29 cellular contexts compared by ENCODE assay signal in the genomic region with DNA sequence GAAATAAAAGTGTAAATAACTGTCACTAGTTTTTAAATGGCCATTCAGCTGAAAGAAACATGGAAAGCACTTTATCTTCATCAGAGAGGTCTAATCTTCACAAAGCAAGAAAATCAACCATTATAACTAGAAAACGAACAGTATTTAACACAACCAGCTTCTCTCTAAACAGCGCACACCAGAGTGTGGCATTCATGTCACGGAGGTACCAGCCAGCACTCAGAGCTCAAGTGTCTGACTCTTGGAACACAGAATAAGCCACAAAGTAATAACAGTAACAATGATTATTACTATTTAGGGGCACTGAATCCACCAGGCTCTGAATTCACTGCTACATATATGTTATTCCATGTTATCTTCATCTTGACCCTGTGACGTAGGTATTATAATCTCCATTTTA.
A peak's percentile ranks its signal among the peaks of the same experiment; 100 is the strongest.
DNase-seq lines count a peak whose midpoint lies in the region; ATAC-seq and TF ChIP-seq lines count a peak whose summit lies in the region.
"Had no signal": no experiment of that assay in that cellular context is flagged by ENCODE, and none has a peak within 500 bp of the region (broad histone marks: within the 10 kb centered on the region; RNA-seq: fewer than 3 reads in every experiment).

No MANE protein-coding gene starts in this region.

- no peaks in the 10 kb centered on the region; a peak in 1 of 4 replicates for H3K79me1 ChIP-seq in IMR-90 (ENCODE audit: low read depth in 1 of 2, low read length in 2 of 2)

- H4K20me1 ChIP-seq in IMR-90 (ENCODE audit: insufficient read depth, low read length): no peaks in the 10 kb centered on the region

- peaks cover 8% of the 10 kb centered on the region for H3K9me1 ChIP-seq in IMR-90 (ENCODE audit: insufficient read depth, low read length)

- no peak overlapping the region for H3K56ac ChIP-seq in IMR-90 (ENCODE audit: extremely low read depth, insufficient read depth, low read length)

- H3K27me3 ChIP-seq in IMR-90 (ENCODE audit: control insufficient read depth, insufficient read depth, low read length): no peaks in the 10 kb centered on the region
- no peaks in the 10 kb centered on the region for H3K27me3 ChIP-seq in heart right ventricle
- no peaks in the 10 kb centered on the region for H3K27me3 ChIP-seq in lung (ENCODE audit: control insufficient read depth, insufficient read depth)
- no peaks in the 10 kb centered on the region for H3K27me3 ChIP-seq in sigmoid colon
- H3K27me3 ChIP-seq in WERI-Rb-1 (ENCODE audit: insufficient read depth, low read depth, severe bottlenecking): no peaks in the 10 kb centered on the region
- H3K27me3 ChIP-seq: adrenal gland, gastrocnemius medialis had no signal

- no peak overlapping the region for H4K5ac ChIP-seq in IMR-90 (ENCODE audit: low read depth, low read length)

- H3K4ac ChIP-seq in IMR-90 (ENCODE audit: low read depth, low read length): no peak overlapping the region

- no peak overlapping the region for H3K9ac ChIP-seq in IMR-90 (ENCODE audit: low read depth, low read length)
- H3K9ac ChIP-seq: KMS-11 had no signal

- intact Hi-C loops in IMR-90 (cut with micrococcal nuclease): no loop called here
- intact Hi-C loops in heart right ventricle (cut with DNase I): loop anchor here in 3 of 10 donors (5.0 to 10.0 kb wide), 2 partner anchors 42 to 80 kb away; no protein-coding TSS in a partner anchor
- intact Hi-C loops in sigmoid colon (cut with DNase I): no loop called here

- H4K91ac ChIP-seq in IMR-90 (ENCODE audit: insufficient read depth, low read depth, low read length): 0 out of 2 replicates have a peak overlapping the region, but pooled peaks have one; percentile 26

- no peaks in the 10 kb centered on the region for H3K9me3 ChIP-seq in IMR-90 (ENCODE audit: control insufficient read depth, insufficient read depth, low read length)
- H3K9me3 ChIP-seq in heart right ventricle: no peaks in the 10 kb centered on the region
- H3K9me3 ChIP-seq in lung (ENCODE audit: control insufficient read depth in 2 of 2, insufficient read depth in 1 of 2, low read length in 1 of 2): no peaks in the 10 kb centered on the region
- H3K9me3 ChIP-seq in sigmoid colon: no peaks in the 10 kb centered on the region
- H3K9me3 ChIP-seq in WERI-Rb-1 (ENCODE audit: severe bottlenecking): no peaks in the 10 kb centered on the region
- H3K9me3 ChIP-seq: adrenal gland, gastrocnemius medialis, prostate gland had no signal

- no peak for TF ChIP-seq RAD21 in IMR-90 (IDR thresholded peaks at IDR 0.05; ENCODE audit: low read length)

- TF ChIP-seq EP300 in sigmoid colon (IDR thresholded peaks at IDR 0.05): no peak

- no peak overlapping the region for H3K23ac ChIP-seq in IMR-90 (ENCODE audit: low read depth, low read length)

- ATAC-seq in IMR-90 (ENCODE audit: low read depth) (no peak), heart right ventricle (peak in 1 of 8 donors; percentile 30), lung (ENCODE audit: insufficient read depth, low FRiP score) (no peak), HG03520 (IDR thresholded peaks at IDR 0.05; ENCODE audit: unreplicated experiment) (no peak)
- ATAC-seq: activated CD4-positive, CD25-positive, alpha-beta regulatory T cell treated with anti-CD3 and anti-CD28 coated beads, Interleukin-2, amount 50 U/mL, for 24 hours; activated T-cell treated with anti-CD3 and anti-CD28 coated beads, Interleukin-2, amount 50 U/mL, for 72 hours; gastrocnemius medialis had no signal

- no peak overlapping the region for H2BK120ac ChIP-seq in IMR-90 (ENCODE audit: low read depth, low read length)

- no peaks in the 10 kb centered on the region for H3K36me3 ChIP-seq in IMR-90 (ENCODE audit: control insufficient read depth, insufficient read depth, low read length)
- no peaks in the 10 kb centered on the region for H3K36me3 ChIP-seq in heart right ventricle
- H3K36me3 ChIP-seq in lung (ENCODE audit: control insufficient read depth in 2 of 2, insufficient read depth in 2 of 2, low read length in 2 of 2): no peaks in the 10 kb centered on the region
- H3K36me3 ChIP-seq in sigmoid colon: no peaks in the 10 kb centered on the region
- H3K36me3 ChIP-seq in WERI-Rb-1: no peaks in the 10 kb centered on the region
- H3K36me3 ChIP-seq: adrenal gland, gastrocnemius medialis, prostate gland had no signal

- no TSS peak for BruUV-seq in IMR-90 (replicated peaks; lab: Mats Ljungman, UMichigan)

- H4K8ac ChIP-seq in IMR-90 (ENCODE audit: low read depth in 2 of 2, low read length in 2 of 2): 0 out of 4 replicates have a peak overlapping the region, but pooled peaks of 1 of the 2 experiments have one; percentile 44

- dilution Hi-C loops in IMR-90 (cut with HindIII; ENCODE audit: low sequenced_read_pairs, unreplicated experiment): no loop called here

- H2BK20ac ChIP-seq in IMR-90 (ENCODE audit: low read depth, low read length): no peak overlapping the region

- no peak overlapping the region for H3K4me2 ChIP-seq in IMR-90 (ENCODE audit: low read depth, low read length)
- H3K4me2 ChIP-seq: KMS-11 had no signal

- 100% methylated on average over 1 of the region's 4 CpGs; no CpG with 5 or more reads in 1 of the 2 experiments for WGBS in IMR-90 (ENCODE audit: extremely low coverage in 2 of 2, insufficient read length in 1 of 2), 2 experiments
- WGBS in heart right ventricle, 2 donors: 43 to 65% methylated on average over 4 of the region's 4 CpGs
- 79 to 91% methylated on average over 4 of the region's 4 CpGs for WGBS in lung, 2 donors
- WGBS in sigmoid colon, 2 donors: 91 to 93% methylated on average over 4 of the region's 4 CpGs

- H3K4me3 ChIP-seq in IMR-90 (ENCODE audit: insufficient read depth, low read depth, low read length) (no peak overlapping the region), heart right ventricle (no peak overlapping the region), lung (no peak overlapping the region), sigmoid colon (no peak overlapping the region), WERI-Rb-1 (ENCODE audit: low read depth, low read length) (no peak overlapping the region)
- H3K4me3 ChIP-seq: adrenal gland, dorsolateral prefrontal cortex, gastrocnemius medialis, prostate gland, SK-N-MC had no signal

- no peak overlapping the region; the same call in 1 of the 2 replicates for H3K14ac ChIP-seq in IMR-90 (replicated peaks; ENCODE audit: low read depth, low read length)

- DNase-seq in IMR-90 (no peak), heart right ventricle (no peak), lung (ENCODE audit: low spot score) (no peak), sigmoid colon (no peak), A172 (ENCODE audit: low spot score) (no peak), WERI-Rb-1 (no peak)
- DNase-seq: activated CD4-positive, alpha-beta memory T cell treated with anti-CD3 and anti-CD28 coated beads for 36 hours; activated naive CD4-positive, alpha-beta T cell treated with anti-CD3 and anti-CD28 coated beads for 36 hours; activated T-cell treated with anti-CD3 and anti-CD28 coated beads, Interleukin-2, amount 50 U/mL, for 72 hours; adrenal gland; CD4-positive, alpha-beta T cell; cerebellar nuclear complex; DND-41; dorsolateral prefrontal cortex; gastrocnemius medialis; GF-D8; H7; MM.1S; NCI-H2029 treated with DMSO at 0.1 percent for 48 hours; NCI-H524 treated with DMSO at 0.1 percent for 48 hours; stimulated activated CD4-positive, alpha-beta T cell treated with anti-CD3 and anti-CD28 coated beads, Interleukin-15, amount 100 ng/mL, for 24 hours; stimulated activated CD4-positive, alpha-beta T cell treated with anti-CD3 and anti-CD28 coated beads, Interleukin-4, amount 100 ng/mL, for 4 hours; trophoblast cell had no signal

- TF ChIP-seq CTCF in IMR-90 (conservative IDR thresholded peaks at IDR 0.05; ENCODE audit: low read depth, low read length) (no peak), heart right ventricle (IDR thresholded peaks at IDR 0.05) (no peak), lung (IDR thresholded peaks at IDR 0.05; ENCODE audit: control extremely low read depth, extremely low read depth) (no peak), sigmoid colon (IDR thresholded peaks at IDR 0.05) (no peak), WERI-Rb-1 (IDR thresholded peaks at IDR 0.05; ENCODE audit: low read depth, low read length) (no peak)

- POLR2A ChIA-PET in IMR-90 (lab: Charles Lee; ENCODE audit: unreplicated experiment): no interaction called here

- no peak overlapping the region for H2BK15ac ChIP-seq in IMR-90 (ENCODE audit: low read depth, low read length)

- no peak overlapping the region for H2AK5ac ChIP-seq in IMR-90 (ENCODE audit: low read depth, low read length)

- H3K27ac ChIP-seq in IMR-90 (ENCODE audit: insufficient read depth, low read length): no peak overlapping the region
- peak overlapping the region; percentile 28 to 85 (median 77) for H3K27ac ChIP-seq in heart right ventricle
- H3K27ac ChIP-seq in lung (ENCODE audit: low read depth in 1 of 2, low read length in 1 of 2): peak overlapping the region; percentile 87 to 94
- H3K27ac ChIP-seq in sigmoid colon: peak overlapping the region; percentile 66 to 82 (median 78)
- no peak overlapping the region for H3K27ac ChIP-seq in WERI-Rb-1
- H3K27ac ChIP-seq: HL-60, KMS-11, SK-N-MC had no signal

- H2AFZ ChIP-seq in IMR-90 (replicated peaks; ENCODE audit: low read length, poor library complexity): no peak overlapping the region

- H3K18ac ChIP-seq in IMR-90 (ENCODE audit: low read depth, low read length): no peak overlapping the region

- H2AK9ac ChIP-seq in IMR-90 (replicated peaks; ENCODE audit: low read depth, low read length, poor library complexity): no peak overlapping the region

- CTCF ChIA-PET in IMR-90 (lab: Yijun Ruan, JAX): no interaction called here

- TF ChIP-seq POLR2A in IMR-90 (IDR thresholded peaks at IDR 0.05; ENCODE audit: low read depth, low read length) (no peak), sigmoid colon (IDR thresholded peaks at IDR 0.05) (no peak)

- H3K4me1 ChIP-seq in IMR-90 (ENCODE audit: control insufficient read depth, insufficient read depth, low read length) (peaks cover 27% of the 10 kb centered on the region), heart right ventricle (peaks cover 11 to 62% (median 44%) of the 10 kb centered on the region in 9 donors), lung (ENCODE audit: control insufficient read depth in 2 of 2, insufficient read depth in 2 of 2, low read length in 2 of 2) (peaks cover 8 to 28% of the 10 kb centered on the region in 2 donors), sigmoid colon (peaks cover 0 to 52% (median 43%) of the 10 kb centered on the region in 4 donors)
- H3K4me1 ChIP-seq: prostate gland had no signal

- in situ Hi-C loops in IMR-90 (cut with MboI; ENCODE audit: low sequenced_read_pairs): no loop called here

- H2BK5ac ChIP-seq in IMR-90 (ENCODE audit: low read depth, low read length, poor library complexity, severe bottlenecking): no peak overlapping the region

TF ChIP-seq in IMR-90, 13 proteins besides CTCF, POLR2A, EP300 and RAD21:
- TF ChIP-seq RCOR1 (IDR thresholded peaks at IDR 0.05; ENCODE audit: insufficient replicate concordance, low read length) (no peak), MAFK (IDR thresholded peaks at IDR 0.05; ENCODE audit: low read depth, low read length) (no peak), FOS (IDR thresholded peaks at IDR 0.05; ENCODE audit: low read depth, low read length) (no peak), RFX5 (IDR thresholded peaks at IDR 0.05; ENCODE audit: low read depth, low read length) (no peak), BHLHE40 (IDR thresholded peaks at IDR 0.05; ENCODE audit: low read depth, low read length) (no peak), MXI1 (IDR thresholded peaks at IDR 0.05; ENCODE audit: borderline replicate concordance, low read depth, low read length) (no peak)

Comparison
In these comparisons a context has a peak if more than half of its experiments do, and no peak if none do; other contexts are left out.
1. H3K27ac ChIP-seq: peak in heart right ventricle (10 of 10), lung (2 of 2) and sigmoid colon (4 of 4); none in IMR-90 (single experiment) and WERI-Rb-1 (single experiment).